1 cellular context compared by ENCODE assay signal in genomic region chr7:149195180-149196150, GRCh38.
TF ChIP-seq lines count a peak whose summit lies in the region.

Gene ZNF282, plus strand, starts transcription at chr7:149195546. Its CDS starts 44 bp downstream, at chr7:149195590.

TF ChIP-seq in HepG2, 621 proteins besides CTCF, POLR2A, EP300 and RAD21 (continued from another document and continues in another):
- peak; percentile 79; the same call in 1 of the 2 replicates for TF ChIP-seq ZNF281 (CRISPR knock-in tag; IDR thresholded peaks at IDR 0.05; ENCODE audit: borderline replicate concordance)
- no peak for TF ChIP-seq TBX3 (IDR thresholded peaks at IDR 0.05; ENCODE audit: borderline replicate concordance)
- TF ChIP-seq ARNTL (CRISPR knock-in tag; IDR thresholded peaks at IDR 0.05): peak; percentile 15; the same call in 1 of the 2 replicates
- TF ChIP-seq MZF1 (CRISPR knock-in tag; IDR thresholded peaks at IDR 0.05; ENCODE audit: borderline replicate concordance): 0 out of 2 replicates have a peak, but pooled peaks have one; percentile 31
- peak; percentile 94 for TF ChIP-seq RBM39 (IDR thresholded peaks at IDR 0.05; ENCODE audit: low read depth, low read length, poor library complexity, severe bottlenecking)
- peak; percentile 57; the same call in 1 of the 2 replicates for TF ChIP-seq FOXK2 (IDR thresholded peaks at IDR 0.05)
- TF ChIP-seq, protein P1, sequence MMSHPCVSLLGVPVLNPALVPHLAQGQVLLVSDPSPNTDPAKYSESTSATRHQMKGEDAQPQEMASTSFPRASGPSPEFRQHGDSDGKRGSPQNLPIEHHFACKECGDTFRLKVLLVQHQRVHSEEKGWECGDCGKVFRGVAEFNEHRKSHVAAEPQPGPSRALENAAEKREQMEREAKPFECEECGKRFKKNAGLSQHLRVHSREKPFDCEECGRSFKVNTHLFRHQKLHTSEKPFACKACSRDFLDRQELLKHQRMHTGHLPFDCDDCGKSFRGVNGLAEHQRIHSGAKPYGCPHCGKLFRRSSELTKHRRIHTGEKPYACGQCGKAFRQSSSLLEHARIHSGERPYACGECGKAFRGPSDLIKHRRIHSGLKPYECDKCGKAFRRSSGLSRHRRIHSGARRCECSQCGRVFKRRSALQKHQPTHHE (CRISPR knock-in tag; IDR thresholded peaks at IDR 0.05; ENCODE audit: borderline replicate concordance): peak; percentile 51; the same call in 1 of the 2 replicates
- TF ChIP-seq POGZ (CRISPR knock-in tag; IDR thresholded peaks at IDR 0.05): peak; percentile 84
- TF ChIP-seq ZNF766 (CRISPR knock-in tag; IDR thresholded peaks at IDR 0.05; ENCODE audit: borderline replicate concordance): peak; percentile 87; the same call in 1 of the 2 replicates
- peak; percentile 21; the same call in 1 of the 2 replicates for TF ChIP-seq ZNF280D (CRISPR knock-in tag; IDR thresholded peaks at IDR 0.05)
- peak; percentile 68; the same call in 1 of the 2 replicates for TF ChIP-seq ZNF670 (CRISPR knock-in tag; IDR thresholded peaks at IDR 0.05; ENCODE audit: borderline replicate concordance)
- 0 out of 2 replicates have a peak, but pooled peaks have one; percentile 38 for TF ChIP-seq ZKSCAN5 (CRISPR knock-in tag; IDR thresholded peaks at IDR 0.05)
- TF ChIP-seq ZNF558 (CRISPR knock-in tag; IDR thresholded peaks at IDR 0.05; ENCODE audit: borderline replicate concordance): no peak; the same call in 1 of the 2 replicates
- peak; percentile 97 for TF ChIP-seq FOXA3 (CRISPR knock-in tag; IDR thresholded peaks at IDR 0.05)
- TF ChIP-seq, protein P2, sequence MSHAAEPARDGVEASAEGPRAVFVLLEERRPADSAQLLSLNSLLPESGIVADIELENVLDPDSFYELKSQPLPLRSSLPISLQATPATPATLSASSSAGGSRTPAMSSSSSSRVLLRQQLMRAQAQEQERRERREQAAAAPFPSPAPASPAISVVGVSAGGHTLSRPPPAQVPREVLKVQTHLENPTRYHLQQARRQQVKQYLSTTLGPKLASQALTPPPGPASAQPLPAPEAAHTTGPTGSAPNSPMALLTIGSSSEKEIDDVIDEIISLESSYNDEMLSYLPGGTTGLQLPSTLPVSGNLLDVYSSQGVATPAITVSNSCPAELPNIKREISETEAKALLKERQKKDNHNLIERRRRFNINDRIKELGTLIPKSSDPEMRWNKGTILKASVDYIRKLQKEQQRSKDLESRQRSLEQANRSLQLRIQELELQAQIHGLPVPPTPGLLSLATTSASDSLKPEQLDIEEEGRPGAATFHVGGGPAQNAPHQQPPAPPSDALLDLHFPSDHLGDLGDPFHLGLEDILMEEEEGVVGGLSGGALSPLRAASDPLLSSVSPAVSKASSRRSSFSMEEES (CRISPR knock-in tag; IDR thresholded peaks at IDR 0.05): peak; percentile 52; the same call in 1 of the 2 replicates
- no peak for TF ChIP-seq HOXA9 (CRISPR knock-in tag; IDR thresholded peaks at IDR 0.05; ENCODE audit: borderline replicate concordance)
- peak; percentile 47; the same call in 1 of the 2 replicates for TF ChIP-seq TFDP1 (CRISPR knock-in tag; IDR thresholded peaks at IDR 0.05; ENCODE audit: borderline replicate concordance)
- TF ChIP-seq ZUFSP (CRISPR knock-in tag; IDR thresholded peaks at IDR 0.05; ENCODE audit: borderline replicate concordance): no peak
- TF ChIP-seq NCOA5 (CRISPR knock-in tag; IDR thresholded peaks at IDR 0.05): no peak
- TF ChIP-seq, protein P3, sequence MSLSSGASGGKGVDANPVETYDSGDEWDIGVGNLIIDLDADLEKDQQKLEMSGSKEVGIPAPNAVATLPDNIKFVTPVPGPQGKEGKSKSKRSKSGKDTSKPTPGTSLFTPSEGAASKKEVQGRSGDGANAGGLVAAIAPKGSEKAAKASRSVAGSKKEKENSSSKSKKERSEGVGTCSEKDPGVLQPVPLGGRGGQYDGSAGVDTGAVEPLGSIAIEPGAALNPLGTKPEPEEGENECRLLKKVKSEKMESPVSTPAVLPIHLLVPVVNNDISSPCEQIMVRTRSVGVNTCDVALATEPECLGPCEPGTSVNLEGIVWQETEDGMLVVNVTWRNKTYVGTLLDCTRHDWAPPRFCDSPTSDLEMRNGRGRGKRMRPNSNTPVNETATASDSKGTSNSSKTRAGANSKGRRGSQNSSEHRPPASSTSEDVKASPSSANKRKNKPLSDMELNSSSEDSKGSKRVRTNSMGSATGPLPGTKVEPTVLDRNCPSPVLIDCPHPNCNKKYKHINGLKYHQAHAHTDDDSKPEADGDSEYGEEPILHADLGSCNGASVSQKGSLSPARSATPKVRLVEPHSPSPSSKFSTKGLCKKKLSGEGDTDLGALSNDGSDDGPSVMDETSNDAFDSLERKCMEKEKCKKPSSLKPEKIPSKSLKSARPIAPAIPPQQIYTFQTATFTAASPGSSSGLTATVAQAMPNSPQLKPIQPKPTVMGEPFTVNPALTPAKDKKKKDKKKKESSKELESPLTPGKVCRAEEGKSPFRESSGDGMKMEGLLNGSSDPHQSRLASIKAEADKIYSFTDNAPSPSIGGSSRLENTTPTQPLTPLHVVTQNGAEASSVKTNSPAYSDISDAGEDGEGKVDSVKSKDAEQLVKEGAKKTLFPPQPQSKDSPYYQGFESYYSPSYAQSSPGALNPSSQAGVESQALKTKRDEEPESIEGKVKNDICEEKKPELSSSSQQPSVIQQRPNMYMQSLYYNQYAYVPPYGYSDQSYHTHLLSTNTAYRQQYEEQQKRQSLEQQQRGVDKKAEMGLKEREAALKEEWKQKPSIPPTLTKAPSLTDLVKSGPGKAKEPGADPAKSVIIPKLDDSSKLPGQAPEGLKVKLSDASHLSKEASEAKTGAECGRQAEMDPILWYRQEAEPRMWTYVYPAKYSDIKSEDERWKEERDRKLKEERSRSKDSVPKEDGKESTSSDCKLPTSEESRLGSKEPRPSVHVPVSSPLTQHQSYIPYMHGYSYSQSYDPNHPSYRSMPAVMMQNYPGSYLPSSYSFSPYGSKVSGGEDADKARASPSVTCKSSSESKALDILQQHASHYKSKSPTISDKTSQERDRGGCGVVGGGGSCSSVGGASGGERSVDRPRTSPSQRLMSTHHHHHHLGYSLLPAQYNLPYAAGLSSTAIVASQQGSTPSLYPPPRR (CRISPR knock-in tag; IDR thresholded peaks at IDR 0.05; ENCODE audit: borderline replicate concordance): 0 out of 2 replicates have a peak, but pooled peaks have one; percentile 18
- peak; percentile 65; the same call in 1 of the 2 replicates for TF ChIP-seq ZNF33A (CRISPR knock-in tag; IDR thresholded peaks at IDR 0.05; ENCODE audit: borderline replicate concordance)
- peak; percentile 76 for TF ChIP-seq ERF (CRISPR knock-in tag; IDR thresholded peaks at IDR 0.05)
- TF ChIP-seq FLYWCH1 (CRISPR knock-in tag; IDR thresholded peaks at IDR 0.05): no peak
- no peak; the same call in 1 of the 2 replicates for TF ChIP-seq ZBTB2 (CRISPR knock-in tag; IDR thresholded peaks at IDR 0.05; ENCODE audit: low read depth)
- TF ChIP-seq ZNF121 (CRISPR knock-in tag; IDR thresholded peaks at IDR 0.05): 0 out of 2 replicates have a peak, but pooled peaks have one; percentile 9
- peak; percentile 78 for TF ChIP-seq DR1 (CRISPR knock-in tag; IDR thresholded peaks at IDR 0.05)
- TF ChIP-seq UBTF (CRISPR knock-in tag; IDR thresholded peaks at IDR 0.05): peak; percentile 94
- peak; percentile 63; the same call in 1 of the 2 replicates for TF ChIP-seq ZNF446 (CRISPR knock-in tag; IDR thresholded peaks at IDR 0.05)
- 0 out of 2 replicates have a peak, but pooled peaks have one; percentile 28 for TF ChIP-seq RCOR2 (CRISPR knock-in tag; IDR thresholded peaks at IDR 0.05)
- TF ChIP-seq SALL2 (CRISPR knock-in tag; IDR thresholded peaks at IDR 0.05): peak; percentile 89
- TF ChIP-seq LBX2 (CRISPR knock-in tag; IDR thresholded peaks at IDR 0.05; ENCODE audit: borderline replicate concordance): no peak
- no peak for TF ChIP-seq NFIB (CRISPR knock-in tag; IDR thresholded peaks at IDR 0.05; ENCODE audit: borderline replicate concordance)
